Comparison of ENCODE assay signal across 23 cellular contexts in genomic region chr2:238362611-238363010, GRCh38.
"Had no signal": no experiment of that assay in that cellular context is flagged by ENCODE, and none has a peak within 500 bp of the region (broad histone marks: within the 10 kb centered on the region; RNA-seq: fewer than 3 reads in every experiment).

No MANE protein-coding gene starts in this region.

- H3K4me3 Mint-ChIP-seq: endodermal cell; naive B cell; nephron; stimulated activated effector memory CD8-positive, alpha-beta T cell treated with anti-CD3 and anti-CD28 coated beads, Interleukin-12 subunit alpha, Interleukin-12 subunit beta, amount 100 ng/mL, for 72 hours had no signal

- H3K27me3 ChIP-seq: colonic mucosa, hepatocyte, left lung, neutrophil, suprapubic skin, tibial artery, upper lobe of right lung, vagina had no signal

- H3K4me3 ChIP-seq: colonic mucosa, hepatocyte, left lung, lung, smooth muscle cell, suprapubic skin, tibial artery, upper lobe of right lung, vagina had no signal

- H3K27ac ChIP-seq: colonic mucosa, hepatocyte, left lung, neutrophil, suprapubic skin, tibial artery, upper lobe of right lung, vagina had no signal

- H3K79me2 ChIP-seq: hepatocyte had no signal

- H2AFZ ChIP-seq: hepatocyte had no signal

- ATAC-seq: left lung; stimulated activated effector memory CD8-positive, alpha-beta T cell treated with anti-CD3 and anti-CD28 coated beads, Interleukin-12 subunit alpha, Interleukin-12 subunit beta, amount 100 ng/mL, for 72 hours; stimulated activated naive CD8-positive, alpha-beta T cell treated with anti-CD3 and anti-CD28 coated beads, Interleukin-15, Interleukin-2, amounts not matched to agents 100 U/mL and 50 U/mL, for 24 hours; upper lobe of right lung had no signal

- DNase-seq: cerebellar nuclear complex; colonic mucosa; effector CD4-positive, alpha-beta T cell; endodermal cell; erythroblast; foreskin melanocyte; mesenchymal stem cell; midbrain; naive B cell; stimulated activated CD4-positive, alpha-beta T cell treated with anti-CD3 and anti-CD28 coated beads, Interleukin-4, amount 100 ng/mL, for 1 hour; stimulated activated CD8-positive, alpha-beta memory T cell treated with anti-CD3 and anti-CD28 coated beads, Interleukin-4, amount 100 ng/mL, for 48 hours; stimulated activated naive CD8-positive, alpha-beta T cell treated with anti-CD3 and anti-CD28 coated beads, Interleukin-15, Interleukin-2, amounts not matched to agents 100 U/mL and 50 U/mL, for 24 hours; tibial artery; upper lobe of right lung had no signal

- H3K4me2 ChIP-seq: hepatocyte, smooth muscle cell had no signal

- H3K27ac Mint-ChIP-seq: endodermal cell, naive B cell, nephron had no signal

- H3K9me3 Mint-ChIP-seq: naive B cell; nephron; stimulated activated effector memory CD8-positive, alpha-beta T cell treated with anti-CD3 and anti-CD28 coated beads, Interleukin-12 subunit alpha, Interleukin-12 subunit beta, amount 100 ng/mL, for 72 hours had no signal

- H3K4me1 Mint-ChIP-seq: nephron; stimulated activated effector memory CD8-positive, alpha-beta T cell treated with anti-CD3 and anti-CD28 coated beads, Interleukin-12 subunit alpha, Interleukin-12 subunit beta, amount 100 ng/mL, for 72 hours had no signal

- H3K27me3 Mint-ChIP-seq: naive B cell had no signal

- H3K36me3 ChIP-seq: colonic mucosa, neutrophil had no signal

- H3K9me3 ChIP-seq: colonic mucosa, left lung, neutrophil, suprapubic skin, tibial artery, upper lobe of right lung, vagina had no signal

- H3K4me1 ChIP-seq: colonic mucosa, left lung, tibial artery, upper lobe of right lung, vagina had no signal
